8 cellular contexts compared by ENCODE assay signal in genomic region chr1:143729451-143730111, GRCh38.
DNase-seq lines count a peak whose midpoint lies in the region; ATAC-seq and TF ChIP-seq lines count a peak whose summit lies in the region.
"Not testable (repeated sequence)": the region's sequence is repeated elsewhere in the genome, so short reads cannot be mapped to it uniquely, and the experiment has no call there.

No MANE protein-coding gene starts in this region.

- H3K4me1 ChIP-seq in CD4-positive, alpha-beta memory T cell (ENCODE audit: insufficient read depth, low read length); HUES6 (ENCODE audit: control insufficient read depth, insufficient read depth, low read length); left lung: not testable (repeated sequence)

- peak; percentile 66 for ATAC-seq in GM19395 (IDR thresholded peaks at IDR 0.05; ENCODE audit: unreplicated experiment)
- peak; percentile 59 for ATAC-seq in HG02852 (IDR thresholded peaks at IDR 0.05; ENCODE audit: unreplicated experiment)
- ATAC-seq in activated CD4-positive, CD25-positive, alpha-beta regulatory T cell treated with anti-CD3 and anti-CD28 coated beads, Interleukin-2, amount 50 U/mL, for 24 hours: peak; percentile 48 to 66
- ATAC-seq in left lung: peak; percentile 95

- TF ChIP-seq CTCF in brain (conservative IDR thresholded peaks at IDR 0.05); left lung (IDR thresholded peaks at IDR 0.05): not testable (repeated sequence)

- peak overlapping the region; percentile 52 for H3K9ac ChIP-seq in HUES6 (ENCODE audit: low read length)

- not testable (repeated sequence) for H3K27ac ChIP-seq in CD4-positive, alpha-beta memory T cell (ENCODE audit: low read depth, low read length); HUES6 (ENCODE audit: low read depth, low read length); left lung

- H3K4me3 Mint-ChIP-seq in CD4-positive, alpha-beta memory T cell: peak overlapping the region in 5 of 8 donors; percentile 31 to 77 (median 58)
- peak overlapping the region; percentile 57 to 72 (median 62) for H3K4me3 Mint-ChIP-seq in brain

- not testable (repeated sequence) for H3K9me3 Mint-ChIP-seq in CD4-positive, alpha-beta memory T cell
- peaks cover 0 to 20% (median 4%) of the 10 kb centered on the region in 5 experiments for H3K9me3 Mint-ChIP-seq in brain

- H3K4me1 Mint-ChIP-seq in CD4-positive, alpha-beta memory T cell; brain: not testable (repeated sequence)

- peak overlapping the region in 5 of 7 donors; percentile 76 to 97 (median 87) for H3K27ac Mint-ChIP-seq in CD4-positive, alpha-beta memory T cell
- peak overlapping the region in 4 of 5 experiments; percentile 93 to 98 (median 96) for H3K27ac Mint-ChIP-seq in brain

- intact Hi-C loops in CD4-positive, alpha-beta memory T cell (cut with micrococcal nuclease); left lung (cut with DNase I): not testable (repeated sequence)

- H3K9me3 ChIP-seq in CD4-positive, alpha-beta memory T cell (ENCODE audit: control insufficient read depth in 1 of 2, low read length in 2 of 2); HUES6 (ENCODE audit: control insufficient read depth, insufficient read depth, low read depth, low read length); left lung: not testable (repeated sequence)

- DNase-seq in CD4-positive, alpha-beta memory T cell: peak in 4 of 5 donors; percentile 2 to 72 (median 66)
- not testable (repeated sequence) for DNase-seq in left lung
- peak; percentile 34 for DNase-seq in stimulated activated CD4-positive, alpha-beta T cell treated with anti-CD3 and anti-CD28 coated beads, Interleukin-4, amount 100 ng/mL, for 1 hour

- not testable (repeated sequence) for H3K36me3 Mint-ChIP-seq in CD4-positive, alpha-beta memory T cell; brain

- H3K4me3 ChIP-seq in CD4-positive, alpha-beta memory T cell (ENCODE audit: low read length in 2 of 2); HUES6 (ENCODE audit: low read depth, low read length); left lung: not testable (repeated sequence)

- CTCF ChIA-PET in CD4-positive, alpha-beta memory T cell (lab: Charles Lee; ENCODE audit: partially characterized antibody): not testable (repeated sequence)

- POLR2A ChIA-PET in CD4-positive, alpha-beta memory T cell (lab: Charles Lee; ENCODE audit: partially characterized antibody): not testable (repeated sequence)

- not testable (repeated sequence) for H3K27me3 ChIP-seq in CD4-positive, alpha-beta memory T cell (ENCODE audit: insufficient read depth, low read length); HUES6 (ENCODE audit: control insufficient read depth, insufficient read depth, low read length)
- H3K27me3 ChIP-seq in left lung: peaks cover 4 to 39% of the 10 kb centered on the region in 2 donors

- peaks cover 28 to 33% of the 10 kb centered on the region in 2 donors for H3K27me3 Mint-ChIP-seq in CD4-positive, alpha-beta memory T cell
- not testable (repeated sequence) for H3K27me3 Mint-ChIP-seq in brain

- not testable (repeated sequence) for H3K36me3 ChIP-seq in CD4-positive, alpha-beta memory T cell (ENCODE audit: insufficient read depth, low read length); HUES6 (ENCODE audit: control insufficient read depth, insufficient read depth, low read length); left lung
